In genomic region chr11:12547953-12548650, GRCh38 we compare ENCODE assay signal across 1 cellular context.
TF ChIP-seq lines count a peak whose summit lies in the region.

No MANE protein-coding gene starts in this region.

TF ChIP-seq in IMR-90, 13 proteins besides CTCF, POLR2A, EP300 and RAD21:
- no peak for TF ChIP-seq CEBPB (IDR thresholded peaks at IDR 0.05; ENCODE audit: low read depth, low read length)
- no peak for TF ChIP-seq FOS (IDR thresholded peaks at IDR 0.05; ENCODE audit: low read depth, low read length)
- TF ChIP-seq RCOR1 (IDR thresholded peaks at IDR 0.05; ENCODE audit: insufficient replicate concordance, low read length), result no peak
- TF ChIP-seq CHD1 (IDR thresholded peaks at IDR 0.05; ENCODE audit: low read depth, low read length), result no peak
- TF ChIP-seq RFX5 (IDR thresholded peaks at IDR 0.05; ENCODE audit: low read depth, low read length), result no peak
- no peak for TF ChIP-seq BHLHE40 (IDR thresholded peaks at IDR 0.05; ENCODE audit: low read depth, low read length)
- TF ChIP-seq SMC3 (IDR thresholded peaks at IDR 0.05; ENCODE audit: low read depth, low read length), result no peak
- TF ChIP-seq MXI1 (IDR thresholded peaks at IDR 0.05; ENCODE audit: borderline replicate concordance, low read depth, low read length), result no peak
